Comparison of ENCODE assay signal across 17 cellular contexts in genomic region chr11:10550503-10550902, GRCh38. TPM values are rescaled to one million over a fixed set of nuclear protein-coding genes. Genes with fewer than 3 reads are reported as not detected.
A peak's percentile ranks its signal among the peaks of the same experiment; 100 is the strongest.
DNase-seq lines count a peak whose midpoint lies in the region; ATAC-seq, FAIRE-seq and TF ChIP-seq lines count a peak whose summit lies in the region.
"Had no signal": no experiment of that assay in that cellular context is flagged by ENCODE, and none has a peak within 500 bp of the region (broad histone marks: within the 10 kb centered on the region; RNA-seq: fewer than 3 reads in every experiment).

No MANE protein-coding gene starts in this region.

- H3K4me1 Mint-ChIP-seq in activated CD4-positive, alpha-beta memory T cell treated with anti-CD3 and anti-CD28 coated beads, Interleukin-2, amount 10 ng/mL, durations not matched to agents 7 days and 5 days, result no peaks in the 10 kb centered on the region

- peaks cover 30% of the 10 kb centered on the region for H3K27me3 Mint-ChIP-seq in activated CD4-positive, alpha-beta memory T cell treated with anti-CD3 and anti-CD28 coated beads, Interleukin-2, amount 10 ng/mL, durations not matched to agents 7 days and 5 days

- H3K27ac Mint-ChIP-seq in activated CD4-positive, alpha-beta memory T cell treated with anti-CD3 and anti-CD28 coated beads, Interleukin-2, amount 10 ng/mL, durations not matched to agents 7 days and 5 days, result no peak overlapping the region
- H3K27ac Mint-ChIP-seq: activated naive CD8-positive, alpha-beta T cell; T-helper 2 cell treated with Interferon-gamma antibody and Interleukin-4, amounts not matched to agents 5 μg/mL and 100 μg/mL, for 36 hours had no signal

- TF ChIP-seq CTCF in fibroblast of mammary gland (conservative IDR thresholded peaks at IDR 0.05; ENCODE audit: control insufficient read depth, insufficient read depth, low read depth, low read length), result no peak

- H3K4me3 ChIP-seq in fibroblast of mammary gland (ENCODE audit: control insufficient read depth, low read depth, low read length) (no peak overlapping the region), small intestine (ENCODE audit: low read depth in 1 of 2, low read length in 2 of 2) (no peak overlapping the region)

- no peak for TF ChIP-seq POLR2A in H54 (IDR thresholded peaks at IDR 0.05; ENCODE audit: low read depth, low read length)

- H3K4me3 Mint-ChIP-seq in activated CD4-positive, alpha-beta memory T cell treated with anti-CD3 and anti-CD28 coated beads, Interleukin-2, amount 10 ng/mL, durations not matched to agents 7 days and 5 days, result no peak overlapping the region
- H3K4me3 Mint-ChIP-seq: activated naive CD8-positive, alpha-beta T cell; T-helper 2 cell treated with Interferon-gamma antibody and Interleukin-4, amounts not matched to agents 5 μg/mL and 100 μg/mL, for 36 hours had no signal

- DNase-seq in H54 (ENCODE audit: insufficient read length, low spot score) (no peak), fibroblast of mammary gland (ENCODE audit: low read depth) (peak; percentile 68), small intestine (peak; percentile 79), NCI-H2081 treated with DMSO at 0.1 percent for 48 hours (lab: John Stamatoyannopoulos, UW) (no peak), GF-D8 (lab: John Stamatoyannopoulos, UW) (no peak)
- no peak for DNase-seq in activated CD4-positive, alpha-beta memory T cell treated with anti-CD3 and anti-CD28 coated beads, Interleukin-2, amount 10 ng/mL, durations not matched to agents 7 days and 5 days
- DNase-seq: activated CD4-positive, alpha-beta T cell treated with anti-CD3 and anti-CD28 coated beads for 4 hours; activated T-cell treated with anti-CD3 and anti-CD28 coated beads for 4 hours; hypothalamus had no signal

- no peaks in the 10 kb centered on the region for H3K9me3 ChIP-seq in small intestine (ENCODE audit: control insufficient read depth, low read depth)

- no peaks in the 10 kb centered on the region for H3K4me1 ChIP-seq in small intestine (ENCODE audit: control insufficient read depth in 2 of 2, insufficient read depth in 1 of 2, low read depth in 1 of 2, low read length in 1 of 2)
- H3K4me1 ChIP-seq: parathyroid adenoma had no signal

- 75 to 96% (median 82%) methylated on average over 1 of the region's 1 CpG for WGBS in small intestine, 3 donors

- H3K27me3 ChIP-seq in small intestine (ENCODE audit: control insufficient read depth in 2 of 2, insufficient read depth in 2 of 2, low read length in 2 of 2), result no peaks in the 10 kb centered on the region

- CTCF ChIA-PET in activated CD4-positive, alpha-beta memory T cell treated with anti-CD3 and anti-CD28 coated beads, Interleukin-2, amount 10 ng/mL, durations not matched to agents 7 days and 5 days (lab: Charles Lee), result interaction anchor here (1.1 kb wide), 1 partner anchor 9 kb away, joined by 8 read pairs; the partner anchor contains the start of gene RNF141

- H3K36me3 Mint-ChIP-seq in activated CD4-positive, alpha-beta memory T cell treated with anti-CD3 and anti-CD28 coated beads, Interleukin-2, amount 10 ng/mL, durations not matched to agents 7 days and 5 days (ENCODE audit: low read depth), result no peaks in the 10 kb centered on the region

- no peak overlapping the region for H3K27ac ChIP-seq in small intestine (ENCODE audit: low read depth in 1 of 2, low read length in 1 of 2)
- H3K27ac ChIP-seq: parathyroid adenoma had no signal

- no peaks in the 10 kb centered on the region for H3K9me3 Mint-ChIP-seq in activated CD4-positive, alpha-beta memory T cell treated with anti-CD3 and anti-CD28 coated beads, Interleukin-2, amount 10 ng/mL, durations not matched to agents 7 days and 5 days

- FAIRE-seq in H54 (lab: Jason Lieb, UNC) (peak; percentile 72), small intestine (lab: Jason Lieb, UNC) (no peak)
- FAIRE-seq: HTR-8/SVneo had no signal

- H3K36me3 ChIP-seq in small intestine (ENCODE audit: control insufficient read depth in 2 of 2, insufficient read depth in 2 of 2, low read length in 2 of 2), result no peaks in the 10 kb centered on the region

- POLR2A ChIA-PET in activated CD4-positive, alpha-beta memory T cell treated with anti-CD3 and anti-CD28 coated beads, Interleukin-2, amount 10 ng/mL, durations not matched to agents 7 days and 5 days (lab: Charles Lee), result no interaction called here

- ATAC-seq in SK-N-SH treated with all-trans-retinoic acid at 6 μM for 48 hours, result peak; percentile 74
- no peak for ATAC-seq in GM21447 (IDR thresholded peaks at IDR 0.05; ENCODE audit: unreplicated experiment)
- ATAC-seq: left lobe of liver, Right ventricle myocardium inferior had no signal

TF ChIP-seq in SK-N-SH treated with all-trans-retinoic acid at 6 μM for 48 hours, 23 proteins besides CTCF, POLR2A, EP300 and RAD21:
- TF ChIP-seq BACH2 (CRISPR knock-in tag; IDR thresholded peaks at IDR 0.05; ENCODE audit: borderline replicate concordance) (no peak), ZNF565 (CRISPR knock-in tag; conservative IDR thresholded peaks at IDR 0.05; ENCODE audit: low read depth) (no peak), TOX (CRISPR knock-in tag; IDR thresholded peaks at IDR 0.05; ENCODE audit: borderline replicate concordance) (no peak), CSDC2 (CRISPR knock-in tag; IDR thresholded peaks at IDR 0.05) (no peak), ARNTL (CRISPR knock-in tag; IDR thresholded peaks at IDR 0.05; ENCODE audit: borderline replicate concordance, low read depth) (no peak), GLIS3 (CRISPR knock-in tag; IDR thresholded peaks at IDR 0.05) (no peak), OSR1 (CRISPR knock-in tag; IDR thresholded peaks at IDR 0.05) (no peak)

RNA-seq across cellular contexts. Expression of gene RNF141, which starts 9.5 kb away (rescaled TPM):
- 10 to 100 TPM; 13.2 to 20.8 (median 19.2) TPM for polyA plus RNA-seq in small intestine
- total RNA-seq in activated CD4-positive, alpha-beta memory T cell treated with anti-CD3 and anti-CD28 coated beads, Interleukin-2, amount 10 ng/mL, durations not matched to agents 7 days and 5 days, result 10 to 100 TPM; 12.2 to 12.3 TPM

RNA-seq across cellular contexts. Expression of gene LYVE1, which starts 18.0 kb away (rescaled TPM):
- polyA plus RNA-seq in small intestine, result 100 to 1,000 TPM in 1 of 3 donors, 1 to 10 TPM in 2; 1.1 to 119 (median 5.7) TPM
- total RNA-seq in activated CD4-positive, alpha-beta memory T cell treated with anti-CD3 and anti-CD28 coated beads, Interleukin-2, amount 10 ng/mL, durations not matched to agents 7 days and 5 days, result not detected

Comparison
In these comparisons a context has a peak if more than half of its experiments do, and no peak if none do; other contexts are left out.
1. DNase-seq: peak in fibroblast of mammary gland (single experiment) and small intestine (single experiment); none in H54 (single experiment), activated CD4-positive, alpha-beta memory T cell treated with anti-CD3 and anti-CD28 coated beads, Interleukin-2, amount 10 ng/mL, durations not matched to agents 7 days and 5 days (single experiment), NCI-H2081 treated with DMSO at 0.1 percent for 48 hours (single experiment) and GF-D8 (single experiment).